In genomic region chr20:5663396-5663795, GRCh38 we compare ENCODE assay signal across 27 cellular contexts. TPM values are rescaled to one million over a fixed set of nuclear protein-coding genes. Genes with fewer than 3 reads are reported as not detected.
DNase-seq lines count a peak whose midpoint lies in the region; ATAC-seq, FAIRE-seq and TF ChIP-seq lines count a peak whose summit lies in the region.
"Had no signal": no experiment of that assay in that cellular context is flagged by ENCODE, and none has a peak within 500 bp of the region (broad histone marks: within the 10 kb centered on the region; RNA-seq: fewer than 3 reads in every experiment).

No MANE protein-coding gene starts in this region.

- POLR2A ChIA-PET in A549 (lab: Yijun Ruan, JAX): no interaction called here

- H3K4me1 ChIP-seq in A549 (peaks cover 28% of the 10 kb centered on the region), OCI-LY1 (ENCODE audit: insufficient read depth, low read length, severe bottlenecking) (peaks cover 83% of the 10 kb centered on the region), hepatocyte (ENCODE audit: insufficient read depth) (peaks cover 17% of the 10 kb centered on the region)
- H3K4me1 ChIP-seq: BE2C, SJSA1 had no signal

- peak; percentile 46 for FAIRE-seq in A549 (lab: Jason Lieb, UNC)

- H3K27ac ChIP-seq in A549: peak overlapping the region; percentile 43 to 69; a peak in 5 of 6 replicates
- peak overlapping the region; percentile 99 for H3K27ac ChIP-seq in OCI-LY1 (ENCODE audit: low read depth, low read length, poor library complexity, severe bottlenecking)
- H3K27ac ChIP-seq in hepatocyte: peak overlapping the region; percentile 3
- H3K27ac ChIP-seq: 22Rv1, GM23248, KMS-11, PC-9, SJSA1 had no signal

- DNase-seq in DMS53 (lab: John Stamatoyannopoulos, UW) (peak; percentile 29), DMS53 treated with DMSO at 0.1 percent for 48 hours (lab: John Stamatoyannopoulos, UW; ENCODE audit: unreplicated experiment) (no peak), A549 (ENCODE audit: low read depth in 1 of 2, low spot score in 1 of 2) (no peak), hepatocyte (ENCODE audit: low spot score) (no peak), KG1 (lab: John Stamatoyannopoulos, UW) (no peak)
- DNase-seq: ACHN; BE2C; CD8-positive, alpha-beta memory T cell; DMS 273 treated with DMSO at 0.1 percent for 48 hours; DND-41; GM23248; H9; IMR-90; NCI-H1048; NCI-H1417; NCI-H1694; NCI-H2081 treated with DMSO at 0.1 percent for 48 hours; NCI-H446 treated with DMSO at 0.1 percent for 48 hours; PC-9; Right ventricle myocardium superior; T-cell had no signal

- H3K9ac ChIP-seq in OCI-LY1 (ENCODE audit: low read length): peak overlapping the region; percentile 42
- H3K9ac ChIP-seq: GM23248, KMS-11 had no signal

- no peaks in the 10 kb centered on the region for H3K27me3 ChIP-seq in OCI-LY1 (ENCODE audit: insufficient read depth, low read length)
- no peaks in the 10 kb centered on the region for H3K27me3 ChIP-seq in hepatocyte
- H3K27me3 ChIP-seq: SJSA1 had no signal

- H3K9me3 ChIP-seq in A549: no peaks in the 10 kb centered on the region
- no peaks in the 10 kb centered on the region for H3K9me3 ChIP-seq in OCI-LY1 (ENCODE audit: low read length)
- no peaks in the 10 kb centered on the region for H3K9me3 ChIP-seq in hepatocyte (ENCODE audit: low read depth)
- H3K9me3 ChIP-seq: BE2C, SJSA1 had no signal

- TF ChIP-seq CTCF in A549 (IDR thresholded peaks at IDR 0.05): no peak
- no peak for TF ChIP-seq CTCF in OCI-LY1 (IDR thresholded peaks at IDR 0.05; ENCODE audit: low read length)
- no peak for TF ChIP-seq CTCF in hepatocyte (IDR thresholded peaks at IDR 0.05; ENCODE audit: poor library complexity)

- H3K4me3 ChIP-seq in A549: no peak overlapping the region
- no peak overlapping the region for H3K4me3 ChIP-seq in OCI-LY1 (ENCODE audit: low read depth, low read length, poor library complexity, severe bottlenecking)
- no peak overlapping the region for H3K4me3 ChIP-seq in hepatocyte
- H3K4me3 ChIP-seq: GM23248, PC-9, SJSA1 had no signal

- WGBS in A549 (ENCODE audit: missing lambda C conversion rate): 74% methylated on average over 5 of the region's 5 CpGs
- 70% methylated on average over 5 of the region's 5 CpGs for WGBS in hepatocyte (ENCODE audit: low lambda C conversion rate, missing lambda C conversion rate)

- no peak for TF ChIP-seq RAD21 in A549 (conservative IDR thresholded peaks at IDR 0.05 in 1 of 2, IDR thresholded peaks at IDR 0.05 in 1 of 2)

- peaks cover 3% of the 10 kb centered on the region; the same call in 1 of the 2 replicates for H3F3A ChIP-seq in OCI-LY1 (ENCODE audit: insufficient read depth, low read length)

- no peak for TF ChIP-seq EP300 in A549 (IDR thresholded peaks at IDR 0.05)

- H3K4me2 ChIP-seq in A549 (no peak overlapping the region), OCI-LY1 (ENCODE audit: low read length) (no peak overlapping the region), hepatocyte (no peak overlapping the region)
- H3K4me2 ChIP-seq: KMS-11, PC-9 had no signal

- H2AFZ ChIP-seq in OCI-LY1 (ENCODE audit: low read length) (no peak overlapping the region), hepatocyte (no peak overlapping the region)
- H2AFZ ChIP-seq: GM23248, PC-9 had no signal

- no peak for TF ChIP-seq POLR2A in A549 (IDR thresholded peaks at IDR 0.05; ENCODE audit: low read length)

- H3K9me2 ChIP-seq in OCI-LY1 (ENCODE audit: low read depth, low read length) (no peaks in the 10 kb centered on the region), hepatocyte (replicated peaks; ENCODE audit: insufficient read depth) (no peaks in the 10 kb centered on the region)

- H3K36me3 ChIP-seq in OCI-LY1 (ENCODE audit: insufficient read depth, low read length) (no peaks in the 10 kb centered on the region), hepatocyte (replicated peaks; ENCODE audit: insufficient read depth, low read depth) (no peaks in the 10 kb centered on the region)
- H3K36me3 ChIP-seq: BE2C, SJSA1 had no signal

- ATAC-seq in A549: no peak
- ATAC-seq in HG02763 (IDR thresholded peaks at IDR 0.05; ENCODE audit: unreplicated experiment): no peak
- no peak for ATAC-seq in GM21737 (IDR thresholded peaks at IDR 0.05; ENCODE audit: unreplicated experiment)
- ATAC-seq: T-cell had no signal

- H4K20me1 ChIP-seq in OCI-LY1 (ENCODE audit: insufficient read depth, low read length): no peaks in the 10 kb centered on the region
- no peaks in the 10 kb centered on the region for H4K20me1 ChIP-seq in hepatocyte (ENCODE audit: insufficient read depth, poor library complexity, severe bottlenecking)

- CTCF ChIA-PET in A549 (lab: Yijun Ruan, JAX): interaction anchor here (1.1 to 1.7 kb wide), 4 partner anchors 68 to 126 kb away, joined by 4 to 5 read pairs (median 4); no protein-coding TSS in a partner anchor

- H3K79me2 ChIP-seq in OCI-LY1 (ENCODE audit: insufficient read depth, low read length) (no peaks in the 10 kb centered on the region), hepatocyte (no peaks in the 10 kb centered on the region)

TF ChIP-seq in A549, 52 proteins besides CTCF, POLR2A, EP300 and RAD21:
- no peak for TF ChIP-seq HOXB13 (CRISPR knock-in tag; IDR thresholded peaks at IDR 0.05; ENCODE audit: low read depth)
- TF ChIP-seq CHD4 (IDR thresholded peaks at IDR 0.05; ENCODE audit: borderline replicate concordance): no peak
- TF ChIP-seq NR3C1 (IDR thresholded peaks at IDR 0.05): no peak
- no peak for TF ChIP-seq MYC (IDR thresholded peaks at IDR 0.05; ENCODE audit: borderline replicate concordance, low read length)
- TF ChIP-seq PBX3 (IDR thresholded peaks at IDR 0.05): no peak
- TF ChIP-seq TP53 (CRISPR knock-in tag; IDR thresholded peaks at IDR 0.05): no peak
- no peak for TF ChIP-seq RCOR1 (IDR thresholded peaks at IDR 0.05; ENCODE audit: low read depth, low read length)
- TF ChIP-seq KDM5A (IDR thresholded peaks at IDR 0.05): no peak

RNA-seq across cellular contexts. Expression of gene GPCPD1, which starts 52.6 kb away (rescaled TPM):
- polyA plus RNA-seq in A549 (2011; rRNA removed) (71.5 and 75.1 TPM in 2 replicates), A549 (2017; fragmentation: RNase III; extraction: RNeasy Plus Mini Kit Qiagen cat#74134 plus additional on column Dnase treatment) (8.1 to 8.6 TPM (median 8.5 TPM) in 3 replicates), hepatocyte (8.8 and 10.6 TPM in 2 replicates)
- 4.5 and 5.3 TPM in 2 replicates for polyA plus RNA-seq in A549 (2012; cell fraction: cytosol; rRNA removed)
- 9.5 and 21.7 TPM in 2 replicates for polyA plus RNA-seq in A549 (2012; cell fraction: nucleus; rRNA removed)
- polyA minus RNA-seq in A549 (2011; rRNA and poly(A)+ RNA removed): 49.4 and 50.0 TPM in 2 replicates
- total RNA-seq in hepatocyte: 18.6 and 27.9 TPM in 2 replicates

Comparison
In these comparisons a context has a peak if more than half of its experiments do, and no peak if none do; other contexts are left out.
1. H3K27ac ChIP-seq: peak in every context shown above with its lines; median percentile 99 in OCI-LY1; 56 in A549; 3 in hepatocyte.